In genomic region chr9:127912882-127913281, GRCh38 we compare ENCODE assay signal across 1 cellular context.
A peak's percentile ranks its signal among the peaks of the same experiment; 100 is the strongest.
TF ChIP-seq lines count a peak whose summit lies in the region.

No MANE protein-coding gene starts in this region.

TF ChIP-seq in GM12878, 131 proteins besides CTCF, POLR2A, EP300 and RAD21:
- TF ChIP-seq, protein P1, sequence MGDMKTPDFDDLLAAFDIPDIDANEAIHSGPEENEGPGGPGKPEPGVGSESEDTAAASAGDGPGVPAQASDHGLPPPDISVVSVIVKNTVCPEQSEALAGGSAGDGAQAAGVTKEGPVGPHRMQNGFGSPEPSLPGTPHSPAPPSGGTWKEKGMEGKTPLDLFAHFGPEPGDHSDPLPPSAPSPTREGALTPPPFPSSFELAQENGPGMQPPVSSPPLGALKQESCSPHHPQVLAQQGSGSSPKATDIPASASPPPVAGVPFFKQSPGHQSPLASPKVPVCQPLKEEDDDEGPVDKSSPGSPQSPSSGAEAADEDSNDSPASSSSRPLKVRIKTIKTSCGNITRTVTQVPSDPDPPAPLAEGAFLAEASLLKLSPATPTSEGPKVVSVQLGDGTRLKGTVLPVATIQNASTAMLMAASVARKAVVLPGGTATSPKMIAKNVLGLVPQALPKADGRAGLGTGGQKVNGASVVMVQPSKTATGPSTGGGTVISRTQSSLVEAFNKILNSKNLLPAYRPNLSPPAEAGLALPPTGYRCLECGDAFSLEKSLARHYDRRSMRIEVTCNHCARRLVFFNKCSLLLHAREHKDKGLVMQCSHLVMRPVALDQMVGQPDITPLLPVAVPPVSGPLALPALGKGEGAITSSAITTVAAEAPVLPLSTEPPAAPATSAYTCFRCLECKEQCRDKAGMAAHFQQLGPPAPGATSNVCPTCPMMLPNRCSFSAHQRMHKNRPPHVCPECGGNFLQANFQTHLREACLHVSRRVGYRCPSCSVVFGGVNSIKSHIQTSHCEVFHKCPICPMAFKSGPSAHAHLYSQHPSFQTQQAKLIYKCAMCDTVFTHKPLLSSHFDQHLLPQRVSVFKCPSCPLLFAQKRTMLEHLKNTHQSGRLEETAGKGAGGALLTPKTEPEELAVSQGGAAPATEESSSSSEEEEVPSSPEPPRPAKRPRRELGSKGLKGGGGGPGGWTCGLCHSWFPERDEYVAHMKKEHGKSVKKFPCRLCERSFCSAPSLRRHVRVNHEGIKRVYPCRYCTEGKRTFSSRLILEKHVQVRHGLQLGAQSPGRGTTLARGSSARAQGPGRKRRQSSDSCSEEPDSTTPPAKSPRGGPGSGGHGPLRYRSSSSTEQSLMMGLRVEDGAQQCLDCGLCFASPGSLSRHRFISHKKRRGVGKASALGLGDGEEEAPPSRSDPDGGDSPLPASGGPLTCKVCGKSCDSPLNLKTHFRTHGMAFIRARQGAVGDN (IDR thresholded peaks at IDR 0.05), result no peak
- TF ChIP-seq SPI1 (IDR thresholded peaks at IDR 0.05; ENCODE audit: borderline replicate concordance, insufficient read depth, low read depth, low read length), result 0 out of 2 replicates have a peak, but pooled peaks have one; percentile 36
TF ChIP-seq in GM12878: peak in this region for 1.
